9 cellular contexts compared by ENCODE assay signal in the genomic region with DNA sequence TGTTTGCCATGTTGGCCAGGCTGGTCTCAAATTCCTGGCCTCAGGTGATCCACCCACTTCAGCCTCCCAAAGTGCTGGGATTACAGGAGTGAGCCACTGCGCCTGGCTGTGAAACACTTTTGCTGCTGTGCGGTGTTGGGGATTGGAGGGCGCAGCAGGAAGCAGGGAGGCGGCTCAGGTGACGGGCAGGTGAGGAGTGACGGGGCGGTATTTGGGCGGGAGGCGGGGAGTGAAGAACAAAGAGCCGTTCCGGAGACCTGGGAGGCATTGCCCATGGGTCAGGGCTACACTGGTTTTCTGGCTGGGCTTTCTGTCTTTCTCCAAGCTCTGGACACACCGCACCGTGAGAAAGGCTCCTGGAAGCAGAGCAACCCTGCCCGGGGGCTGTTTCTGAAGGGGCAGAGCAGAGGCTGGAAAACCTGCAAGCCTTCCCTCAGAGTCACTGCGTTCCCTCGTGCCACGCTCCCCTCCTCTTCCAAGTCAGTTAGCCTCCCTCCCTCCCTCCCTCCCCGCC. TPM values are rescaled to one million over a fixed set of nuclear protein-coding genes. Genes with fewer than 3 reads are reported as not detected.
DNase-seq lines count a peak whose midpoint lies in the region; ATAC-seq and TF ChIP-seq lines count a peak whose summit lies in the region.
"Had no signal": no experiment of that assay in that cellular context is flagged by ENCODE, and none has a peak within 500 bp of the region (broad histone marks: within the 10 kb centered on the region; RNA-seq: fewer than 3 reads in every experiment).

No MANE protein-coding gene starts in this region.

- H3K27me3 Mint-ChIP-seq in Caco-2 (ENCODE audit: insufficient read depth, unreplicated experiment), result no peaks in the 10 kb centered on the region

- H3K4me1 ChIP-seq in Caco-2 (no peaks in the 10 kb centered on the region), mucosa of stomach (ENCODE audit: control insufficient read depth, insufficient read depth, low read length) (peaks cover 35% of the 10 kb centered on the region)

- H3K36me3 ChIP-seq in Caco-2 (ENCODE audit: control insufficient read depth, insufficient read depth, low read length) (no peaks in the 10 kb centered on the region), mucosa of stomach (ENCODE audit: control insufficient read depth, insufficient read depth, low read length) (no peaks in the 10 kb centered on the region)

- CTCF ChIA-PET in Caco-2 (lab: Charles Lee), result interaction anchor here (0.5 kb wide), 1 partner anchor 741 kb away, joined by 4 read pairs; no protein-coding TSS in a partner anchor

- H3K9me3 Mint-ChIP-seq in Caco-2 (ENCODE audit: unreplicated experiment), result no peaks in the 10 kb centered on the region
- H3K9me3 Mint-ChIP-seq: CD8-positive, alpha-beta T cell had no signal

- H3K4me3 Mint-ChIP-seq in Caco-2 (ENCODE audit: unreplicated experiment), result peak overlapping the region; percentile 63
- H3K4me3 Mint-ChIP-seq: CD8-positive, alpha-beta T cell had no signal

- peak overlapping the region; percentile 14 for H3K4me3 ChIP-seq in Caco-2 (ENCODE audit: low read depth, low read length)
- no peak overlapping the region for H3K4me3 ChIP-seq in mucosa of stomach (ENCODE audit: low read length)

- intact Hi-C loops in Caco-2 (cut with micrococcal nuclease; ENCODE audit: unreplicated experiment), result no loop called here

- peak overlapping the region; percentile 82 for H3K27ac Mint-ChIP-seq in Caco-2 (ENCODE audit: unreplicated experiment)
- H3K27ac Mint-ChIP-seq: CD8-positive, alpha-beta T cell had no signal

- no peaks in the 10 kb centered on the region for H3K9me3 ChIP-seq in Caco-2
- H3K9me3 ChIP-seq in mucosa of stomach (ENCODE audit: control insufficient read depth, low read length), result no peaks in the 10 kb centered on the region

- no peaks in the 10 kb centered on the region for H3K27me3 ChIP-seq in Caco-2 (replicated peaks; ENCODE audit: control insufficient read depth, insufficient read depth, low read length)
- no peaks in the 10 kb centered on the region for H3K27me3 ChIP-seq in mucosa of stomach (ENCODE audit: control insufficient read depth, insufficient read depth, low read length)

- H3K36me3 Mint-ChIP-seq in Caco-2 (ENCODE audit: insufficient read depth, unreplicated experiment), result no peaks in the 10 kb centered on the region
- H3K36me3 Mint-ChIP-seq: CD8-positive, alpha-beta T cell had no signal

- no TSS peak for BruUV-seq in Caco-2 (replicated peaks; lab: Mats Ljungman, UMichigan)

- in situ Hi-C loops in T47D (cut with HindIII; ENCODE audit: low pct_unique_long_range_greater_than_20kb, low sequenced_read_pairs), result no loop called here

- TF ChIP-seq CTCF in Caco-2 (IDR thresholded peaks at IDR 0.05; ENCODE audit: insufficient read depth in 1 of 2, low read depth in 1 of 2, low read length in 1 of 2, severe bottlenecking in 1 of 2, unreplicated experiment in 1 of 2), result no peak

- peak; percentile 78 to 87 for DNase-seq in Caco-2
- DNase-seq in NCI-H187 treated with DMSO at 0.1 percent for 48 hours (lab: John Stamatoyannopoulos, UW), result peak; percentile 48
- DNase-seq in T47D (ENCODE audit: low read depth in 1 of 2, low spot score in 1 of 2), result peak; percentile 97
- DNase-seq in OCI-M2 (lab: John Stamatoyannopoulos, UW; ENCODE audit: unreplicated experiment), result no peak
- DNase-seq: CD8-positive, alpha-beta T cell had no signal

- no peaks in the 10 kb centered on the region for H3K4me1 Mint-ChIP-seq in Caco-2 (ENCODE audit: low read depth, unreplicated experiment)

- no peak for ATAC-seq in GM18870 (IDR thresholded peaks at IDR 0.05; ENCODE audit: unreplicated experiment)
- ATAC-seq in GM19351 (IDR thresholded peaks at IDR 0.05; ENCODE audit: unreplicated experiment), result no peak
- no peak for ATAC-seq in HG03432 (IDR thresholded peaks at IDR 0.05; ENCODE audit: unreplicated experiment)
- ATAC-seq: CD8-positive, alpha-beta T cell had no signal

- H3K9ac ChIP-seq in mucosa of stomach (ENCODE audit: low read length), result peak overlapping the region; percentile 69

- POLR2A ChIA-PET in Caco-2 (lab: Charles Lee), result interaction anchor here (0.6 kb wide), 2 partner anchors 87 to 162 kb away, joined by 4 to 6 read pairs; no protein-coding TSS in a partner anchor

RNA-seq across cellular contexts. Expression of gene CRISPLD2, which starts 22.1 kb away (rescaled TPM):
- 4.0 and 4.2 TPM in 2 replicates for total RNA-seq in Caco-2 (2022)
